12 cellular contexts compared by ENCODE assay signal in the genomic region with DNA sequence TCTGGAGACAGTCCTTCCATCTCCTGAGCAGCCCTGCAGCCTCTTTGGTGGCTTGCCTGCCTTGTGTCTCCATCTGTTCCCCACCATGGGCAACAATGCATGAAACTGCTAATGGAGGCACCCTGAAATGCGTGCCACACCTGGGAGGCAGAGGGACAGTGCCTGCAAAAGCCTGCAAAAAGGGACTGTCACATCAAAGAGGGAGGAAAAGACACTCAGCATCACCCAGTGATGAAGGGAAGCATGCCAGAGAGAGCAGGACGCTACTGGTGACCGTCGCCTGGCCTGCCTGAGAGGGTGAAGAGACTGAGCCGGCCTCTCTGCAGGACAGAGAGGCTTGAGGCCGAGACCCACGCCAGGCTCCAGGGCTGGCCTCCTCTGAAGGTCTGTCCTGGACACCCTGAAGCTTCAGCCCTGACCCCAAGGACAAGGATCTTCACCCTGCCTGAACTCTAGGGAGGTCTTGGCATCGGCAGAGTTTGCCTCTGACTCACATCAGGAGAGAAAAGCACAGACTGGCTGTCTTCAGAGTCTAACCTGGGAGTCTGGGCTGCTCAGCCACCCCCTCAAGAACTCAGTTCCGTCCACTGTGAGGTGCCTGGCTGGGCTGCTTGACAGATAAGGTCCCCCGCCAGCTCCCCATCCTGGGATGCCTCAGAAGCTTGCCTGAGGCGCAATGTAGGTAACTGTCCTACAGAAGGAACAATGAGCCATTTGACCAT. TPM values are rescaled to one million over a fixed set of nuclear protein-coding genes. Genes with fewer than 3 reads are reported as not detected.
DNase-seq lines count a peak whose midpoint lies in the region; ATAC-seq, FAIRE-seq and TF ChIP-seq lines count a peak whose summit lies in the region.
"Had no signal": no experiment of that assay in that cellular context is flagged by ENCODE, and none has a peak within 500 bp of the region (broad histone marks: within the 10 kb centered on the region; RNA-seq: fewer than 3 reads in every experiment).

No MANE protein-coding gene starts in this region.

- H3K4ac ChIP-seq in H9 (ENCODE audit: low read depth, low read length), result no peak overlapping the region

- H3T11ph ChIP-seq in H9 (ENCODE audit: low read length), result no peak overlapping the region

- no CpG with 5 or more reads among the region's 11 CpGs for WGBS in H9 (ENCODE audit: extremely low coverage, insufficient read length, low lambda C conversion rate)

- H3K9me3 Mint-ChIP-seq in H9, result no peaks in the 10 kb centered on the region
- no peaks in the 10 kb centered on the region for H3K9me3 Mint-ChIP-seq in activated T-helper 17 cell treated with anti-CD3 and anti-CD28 coated beads, Interleukin-2, amount 50 U/mL, for 72 hours

- H3K79me2 ChIP-seq in H9 (ENCODE audit: insufficient read depth, low read length), result no peaks in the 10 kb centered on the region; the same call in 1 of the 2 replicates

- H3K27ac ChIP-seq in H9 (ENCODE audit: insufficient read length, low read depth, low read length) (no peak overlapping the region), skeletal muscle tissue (ENCODE audit: low read depth, low read length) (peak overlapping the region; percentile 99)
- H3K27ac ChIP-seq in effector memory CD4-positive, alpha-beta T cell (ENCODE audit: insufficient read depth, low read length, poor library complexity, severe bottlenecking), result no peak overlapping the region
- H3K27ac ChIP-seq: HL-60 had no signal

- no peaks in the 10 kb centered on the region for H4K20me1 ChIP-seq in H9 (ENCODE audit: control insufficient read depth, insufficient read depth, insufficient read length)

- H3K23ac ChIP-seq in H9 (ENCODE audit: insufficient read length, low read depth, low read length), result no peak overlapping the region

- DNase-seq in H9 (no peak), urothelium cell line (ENCODE audit: low spot score) (no peak), NAMALWA (ENCODE audit: low spot score) (no peak)
- no peak for DNase-seq in effector memory CD4-positive, alpha-beta T cell
- DNase-seq: activated CD8-positive, alpha-beta memory T cell treated with anti-CD3 and anti-CD28 coated beads, Interleukin-2, amount 10 ng/mL, durations not matched to agents 7 days and 5 days; GOT3; midbrain; NCI-H1105 treated with DMSO at 0.1 percent for 48 hours had no signal

- ATAC-seq in GM18520 (IDR thresholded peaks at IDR 0.05; ENCODE audit: unreplicated experiment), result peak; percentile 7
- no peak for ATAC-seq in activated T-helper 17 cell treated with anti-CD3 and anti-CD28 coated beads, Interleukin-2, amount 50 U/mL, for 72 hours (replicated peaks)
- ATAC-seq: activated CD8-positive, alpha-beta memory T cell treated with anti-CD3 and anti-CD28 coated beads, Interleukin-2, amount 10 ng/mL, durations not matched to agents 7 days and 5 days had no signal

- no peak overlapping the region for H2AFZ ChIP-seq in H9 (ENCODE audit: low read length)

- no peak for TF ChIP-seq CTCF in H9 (conservative IDR thresholded peaks at IDR 0.05)

- H3K4me2 ChIP-seq in H9 (ENCODE audit: insufficient read depth, insufficient read length, low read length), result no peak overlapping the region

- no peak for FAIRE-seq in urothelium cell line (lab: Jason Lieb, UNC)

- no peaks in the 10 kb centered on the region for H3K23me2 ChIP-seq in H9 (ENCODE audit: insufficient read length, low read depth, low read length, poor library complexity, severe bottlenecking)

- H3K9me3 ChIP-seq in H9 (ENCODE audit: control insufficient read depth, low read depth, low read length) (no peaks in the 10 kb centered on the region), skeletal muscle tissue (ENCODE audit: control insufficient read depth in 3 of 3, low read length in 3 of 3) (no peaks in the 10 kb centered on the region)
- H3K9me3 ChIP-seq in effector memory CD4-positive, alpha-beta T cell (ENCODE audit: control insufficient read depth, low read length), result no peaks in the 10 kb centered on the region

- H3K4me1 ChIP-seq in H9 (ENCODE audit: insufficient read depth, low read length), result no peaks in the 10 kb centered on the region
- H3K4me1 ChIP-seq in skeletal muscle tissue (ENCODE audit: control insufficient read depth in 3 of 3, insufficient read depth in 3 of 3, low read length in 3 of 3), result peaks cover 73 to 89% (median 79%) of the 10 kb centered on the region in 3 donors
- H3K4me1 ChIP-seq in effector memory CD4-positive, alpha-beta T cell (ENCODE audit: control insufficient read depth, insufficient read depth, low read length, poor library complexity, severe bottlenecking), result no peaks in the 10 kb centered on the region

- no peak overlapping the region for H4K5ac ChIP-seq in H9 (ENCODE audit: insufficient read length, low read depth, low read length)

- no peak overlapping the region for H2BK5ac ChIP-seq in H9 (ENCODE audit: insufficient read length, low read length)

- H4K8ac ChIP-seq in H9 (replicated peaks; ENCODE audit: insufficient read length, low read depth, low read length), result no peak overlapping the region

- no peak overlapping the region for H2AK5ac ChIP-seq in H9 (ENCODE audit: insufficient read length, low read length)

- H4K91ac ChIP-seq in H9 (ENCODE audit: insufficient read length, low read depth, low read length), result no peak overlapping the region

- no peak overlapping the region for H2BK15ac ChIP-seq in H9 (ENCODE audit: low read depth, low read length)

- H2BK12ac ChIP-seq in H9 (ENCODE audit: insufficient read length, low read depth, low read length), result no peak overlapping the region

- H3K27ac Mint-ChIP-seq in H9, result no peak overlapping the region
- peak overlapping the region; percentile 8 for H3K27ac Mint-ChIP-seq in activated T-helper 17 cell treated with anti-CD3 and anti-CD28 coated beads, Interleukin-2, amount 50 U/mL, for 72 hours
- H3K27ac Mint-ChIP-seq: activated CD8-positive, alpha-beta memory T cell treated with anti-CD3 and anti-CD28 coated beads, Interleukin-2, amount 10 ng/mL, durations not matched to agents 7 days and 5 days had no signal

- no peak overlapping the region for H3K4me3 Mint-ChIP-seq in H9
- no peak overlapping the region for H3K4me3 Mint-ChIP-seq in activated T-helper 17 cell treated with anti-CD3 and anti-CD28 coated beads, Interleukin-2, amount 50 U/mL, for 72 hours
- H3K4me3 Mint-ChIP-seq: activated CD8-positive, alpha-beta memory T cell treated with anti-CD3 and anti-CD28 coated beads, Interleukin-2, amount 10 ng/mL, durations not matched to agents 7 days and 5 days had no signal

- peak overlapping the region in 2 of 3 donors; percentile 23 to 58 for H3K4me3 ChIP-seq in skeletal muscle tissue (ENCODE audit: low read length in 3 of 3)
- no peak overlapping the region for H3K4me3 ChIP-seq in effector memory CD4-positive, alpha-beta T cell (ENCODE audit: insufficient read depth, low read depth, low read length, poor library complexity, severe bottlenecking)

- no peak overlapping the region for H2BK20ac ChIP-seq in H9 (ENCODE audit: low read depth, low read length, poor library complexity, severe bottlenecking)

- no peak overlapping the region for H2BK120ac ChIP-seq in H9 (ENCODE audit: low read depth, low read length, poor library complexity, severe bottlenecking)

- peaks cover 10% of the 10 kb centered on the region for H3K27me3 Mint-ChIP-seq in H9 (ENCODE audit: low read depth)
- H3K27me3 Mint-ChIP-seq in activated T-helper 17 cell treated with anti-CD3 and anti-CD28 coated beads, Interleukin-2, amount 50 U/mL, for 72 hours, result no peaks in the 10 kb centered on the region
- H3K27me3 Mint-ChIP-seq: activated CD8-positive, alpha-beta memory T cell treated with anti-CD3 and anti-CD28 coated beads, Interleukin-2, amount 10 ng/mL, durations not matched to agents 7 days and 5 days had no signal

- H3K4me1 Mint-ChIP-seq in H9, result peaks cover 9 to 12% of the 10 kb centered on the region in 2 experiments
- H3K4me1 Mint-ChIP-seq in activated T-helper 17 cell treated with anti-CD3 and anti-CD28 coated beads, Interleukin-2, amount 50 U/mL, for 72 hours, result peaks cover 16% of the 10 kb centered on the region

- H3K14ac ChIP-seq in H9 (ENCODE audit: insufficient read depth, low read length), result no peak overlapping the region; the same call in 1 of the 2 replicates

- H3K27me3 ChIP-seq in H9 (ENCODE audit: insufficient read depth, low read length), result no peaks in the 10 kb centered on the region
- no peaks in the 10 kb centered on the region for H3K27me3 ChIP-seq in skeletal muscle tissue (ENCODE audit: control insufficient read depth in 3 of 3, insufficient read depth in 3 of 3, low read length in 3 of 3)
- H3K27me3 ChIP-seq in effector memory CD4-positive, alpha-beta T cell (replicated peaks; ENCODE audit: control insufficient read depth, insufficient read depth, low read length, poor library complexity, severe bottlenecking), result no peaks in the 10 kb centered on the region

- peak overlapping the region; percentile 5 for H3K18ac ChIP-seq in H9 (ENCODE audit: insufficient read length, low read depth, low read length)

- H3K9ac ChIP-seq in H9 (ENCODE audit: extremely low read depth, insufficient read length, low read length), result no peak overlapping the region
- peak overlapping the region; percentile 1 to 82 (median 68) for H3K9ac ChIP-seq in skeletal muscle tissue (ENCODE audit: low read depth in 1 of 3, low read length in 3 of 3)

- no peaks in the 10 kb centered on the region for H3K79me1 ChIP-seq in H9 (ENCODE audit: insufficient read depth, low read depth, low read length, poor library complexity, severe bottlenecking)

- H3K36me3 Mint-ChIP-seq in H9 (ENCODE audit: insufficient read depth in 1 of 3, low read depth in 3 of 3), result no peaks in the 10 kb centered on the region
- no peaks in the 10 kb centered on the region for H3K36me3 Mint-ChIP-seq in activated T-helper 17 cell treated with anti-CD3 and anti-CD28 coated beads, Interleukin-2, amount 50 U/mL, for 72 hours (ENCODE audit: low read depth)
- H3K36me3 Mint-ChIP-seq: activated CD8-positive, alpha-beta memory T cell treated with anti-CD3 and anti-CD28 coated beads, Interleukin-2, amount 10 ng/mL, durations not matched to agents 7 days and 5 days had no signal

- H3K56ac ChIP-seq in H9 (ENCODE audit: insufficient read length, low read depth, low read length), result no peak overlapping the region

- H3K36me3 ChIP-seq in skeletal muscle tissue (ENCODE audit: control insufficient read depth in 3 of 3, insufficient read depth in 3 of 3, low read length in 3 of 3), result no peaks in the 10 kb centered on the region
- no peaks in the 10 kb centered on the region for H3K36me3 ChIP-seq in effector memory CD4-positive, alpha-beta T cell (ENCODE audit: control insufficient read depth, insufficient read depth, low read length)

RNA-seq across cellular contexts. Expression of gene ACSL1, which starts 8.1 kb away (rescaled TPM):
- total RNA-seq in H9 (2021), result 3.1 and 3.5 TPM in 2 replicates
- 10 to 100 TPM; 13.2 to 22.2 TPM for total RNA-seq in activated T-helper 17 cell treated with anti-CD3 and anti-CD28 coated beads, Interleukin-2, amount 50 U/mL, for 72 hours
- 123 TPM for total RNA-seq in skeletal muscle tissue
